Comparison of ENCODE assay signal across 14 cellular contexts in the genomic region with DNA sequence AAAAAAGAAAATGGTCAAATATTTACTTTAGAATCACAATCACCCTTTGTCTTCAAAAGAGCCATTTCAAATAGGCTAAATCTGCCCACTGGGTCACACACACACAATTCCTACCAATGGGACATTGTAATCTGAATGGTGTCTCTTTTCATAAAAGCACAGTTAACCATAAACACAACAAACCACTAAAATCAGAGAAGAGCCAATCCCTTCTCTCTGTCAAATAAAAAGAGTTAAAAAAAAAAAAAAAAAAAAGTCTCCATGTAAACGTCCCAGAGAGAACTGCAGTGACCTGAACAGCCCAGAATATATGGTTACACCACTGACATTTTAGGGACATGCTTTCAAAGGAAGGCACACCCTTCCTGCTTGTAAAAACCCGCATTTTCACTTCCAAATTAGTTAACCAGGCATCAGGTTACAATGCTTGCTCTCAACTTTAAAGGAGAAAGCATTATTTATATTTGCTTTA.
DNase-seq lines count a peak whose midpoint lies in the region; ATAC-seq and FAIRE-seq lines count a peak whose summit lies in the region.
"Had no signal": no experiment of that assay in that cellular context is flagged by ENCODE, and none has a peak within 500 bp of the region (broad histone marks: within the 10 kb centered on the region; RNA-seq: fewer than 3 reads in every experiment).

No MANE protein-coding gene starts in this region.

- H3K4me3 ChIP-seq in adipocyte (ENCODE audit: low read length): no peak overlapping the region
- H3K4me3 ChIP-seq: body of pancreas, gastroesophageal sphincter had no signal

- ATAC-seq in memory B cell (ENCODE audit: low read depth): no peak
- ATAC-seq: body of pancreas, gastroesophageal sphincter had no signal

- H3K36me3 ChIP-seq in adipocyte (ENCODE audit: control insufficient read depth, insufficient read depth, low read length, severe bottlenecking): peaks cover 81% of the 10 kb centered on the region

- peak overlapping the region; percentile 27 for H3K4me3 Mint-ChIP-seq in memory B cell
- H3K4me3 Mint-ChIP-seq: CD4-positive, alpha-beta T cell; stimulated activated naive CD8-positive, alpha-beta T cell treated with anti-CD3 and anti-CD28 coated beads, Interleukin-15, Interleukin-2, amounts not matched to agents 100 ng/mL and 50 ng/mL, for 24 hours had no signal

- no peaks in the 10 kb centered on the region for H3K27me3 ChIP-seq in adipocyte (replicated peaks; ENCODE audit: control insufficient read depth, insufficient read depth, low read length)
- H3K27me3 ChIP-seq: body of pancreas, gastroesophageal sphincter had no signal

- H3K4me1 Mint-ChIP-seq in memory B cell: peaks cover 19% of the 10 kb centered on the region

- no peaks in the 10 kb centered on the region for H3K9me3 ChIP-seq in adipocyte (ENCODE audit: control insufficient read depth, low read length)
- H3K9me3 ChIP-seq: body of pancreas, gastroesophageal sphincter had no signal

- peaks cover 9% of the 10 kb centered on the region for H3K36me3 Mint-ChIP-seq in memory B cell

- no peaks in the 10 kb centered on the region for H3K9me3 Mint-ChIP-seq in memory B cell
- H3K9me3 Mint-ChIP-seq: CD4-positive, alpha-beta T cell; stimulated activated naive CD8-positive, alpha-beta T cell treated with anti-CD3 and anti-CD28 coated beads, Interleukin-15, Interleukin-2, amounts not matched to agents 100 ng/mL and 50 ng/mL, for 24 hours had no signal

- H3K27me3 Mint-ChIP-seq in memory B cell: peaks cover 2% of the 10 kb centered on the region

- peak overlapping the region; percentile 39 for H3K27ac Mint-ChIP-seq in memory B cell
- H3K27ac Mint-ChIP-seq: CD4-positive, alpha-beta T cell; stimulated activated naive CD8-positive, alpha-beta T cell treated with anti-CD3 and anti-CD28 coated beads, Interleukin-15, Interleukin-2, amounts not matched to agents 100 ng/mL and 50 ng/mL, for 24 hours had no signal

- peaks cover 16% of the 10 kb centered on the region for H3K4me1 ChIP-seq in adipocyte (ENCODE audit: control insufficient read depth, insufficient read depth, low read length)

- DNase-seq in COLO829 (ENCODE audit: low spot score) (peak; percentile 65), HTR-8/SVneo (ENCODE audit: insufficient read length, low spot score) (peak; percentile 14), adipocyte (ENCODE audit: low read depth) (peak; percentile 74), memory B cell (ENCODE audit: low spot score in 2 of 2) (no peak), C1 segment of cervical spinal cord (lab: John Stamatoyannopoulos, UW) (no peak), T-helper 9 cell (no peak), mucosa of gallbladder (ENCODE audit: low spot score) (no peak), NCI-H345 treated with DMSO at 0.1 percent for 48 hours (lab: John Stamatoyannopoulos, UW; ENCODE audit: unreplicated experiment) (no peak)
- DNase-seq: body of pancreas; CD4-positive, alpha-beta T cell; midbrain; NCI-H345 had no signal

- H3K9ac ChIP-seq in adipocyte (ENCODE audit: low read length): no peak overlapping the region

- FAIRE-seq in HTR-8/SVneo (lab: Jason Lieb, UNC): no peak

Comparison
In these comparisons a context has a peak if more than half of its experiments do, and no peak if none do; other contexts are left out.
1. DNase-seq: peak in COLO829 (single experiment), HTR-8/SVneo (single experiment) and adipocyte (single experiment); none in memory B cell (0 of 2), C1 segment of cervical spinal cord (0 of 14), T-helper 9 cell (single experiment), mucosa of gallbladder (single experiment) and NCI-H345 treated with DMSO at 0.1 percent for 48 hours (single experiment).